12 cellular contexts compared by ENCODE assay signal in the genomic region with DNA sequence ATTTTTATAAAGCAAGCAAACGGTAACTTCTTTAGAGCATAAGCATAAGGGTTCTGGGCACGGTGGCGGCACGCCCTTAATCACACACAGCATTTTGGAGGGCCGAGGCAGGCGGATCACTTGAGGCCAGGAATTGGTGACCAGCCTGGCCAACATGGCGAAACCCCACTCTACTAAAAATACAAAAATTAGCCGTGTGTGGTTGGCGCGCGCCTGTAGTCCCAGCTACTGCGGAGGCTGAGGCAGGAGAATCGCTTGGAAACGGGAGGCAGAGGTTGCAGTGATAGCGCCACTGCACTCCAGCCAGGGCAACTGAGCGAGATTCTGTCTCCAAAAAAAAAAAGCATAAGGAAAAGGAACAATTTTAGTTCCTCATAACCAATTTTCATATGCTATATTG. TPM values are rescaled to one million over a fixed set of nuclear protein-coding genes. Genes with fewer than 3 reads are reported as not detected.
DNase-seq lines count a peak whose midpoint lies in the region; ATAC-seq, FAIRE-seq and TF ChIP-seq lines count a peak whose summit lies in the region.
"Had no signal": no experiment of that assay in that cellular context is flagged by ENCODE, and none has a peak within 500 bp of the region (broad histone marks: within the 10 kb centered on the region; RNA-seq: fewer than 3 reads in every experiment).

No MANE protein-coding gene starts in this region.

- no peaks in the 10 kb centered on the region for H3K27me3 ChIP-seq in A673 (replicated peaks; ENCODE audit: insufficient read depth, low read depth, low read length, poor library complexity)
- no peaks in the 10 kb centered on the region for H3K27me3 ChIP-seq in HL-60 (ENCODE audit: insufficient read depth, poor library complexity, severe bottlenecking)
- no peaks in the 10 kb centered on the region for H3K27me3 ChIP-seq in astrocyte (ENCODE audit: insufficient read depth, low read length)
- no peaks in the 10 kb centered on the region for H3K27me3 ChIP-seq in mucosa of rectum (ENCODE audit: control insufficient read depth in 2 of 2, insufficient read depth in 2 of 2, low read length in 2 of 2)
- H3K27me3 ChIP-seq: gastroesophageal sphincter had no signal

- TF ChIP-seq CTCF in A673 (conservative IDR thresholded peaks at IDR 0.05; ENCODE audit: low read depth, low read length) (no peak), HL-60 (IDR thresholded peaks at IDR 0.05; ENCODE audit: insufficient read depth, low read length) (no peak), astrocyte (IDR thresholded peaks at IDR 0.05; ENCODE audit: insufficient read depth, low read depth, low read length) (no peak)

- H3K9me3 ChIP-seq in A673 (ENCODE audit: low read depth, low read length, poor library complexity, severe bottlenecking) = no peaks in the 10 kb centered on the region
- no peaks in the 10 kb centered on the region for H3K9me3 ChIP-seq in astrocyte (ENCODE audit: insufficient read depth, low read depth, low read length)
- H3K9me3 ChIP-seq in mucosa of rectum (ENCODE audit: control insufficient read depth in 2 of 2, low read length in 2 of 2) = no peaks in the 10 kb centered on the region
- H3K9me3 ChIP-seq: gastroesophageal sphincter had no signal

- H3K9me3 Mint-ChIP-seq in astrocyte (ENCODE audit: unreplicated experiment) = no peaks in the 10 kb centered on the region

- H4K20me1 ChIP-seq in astrocyte (ENCODE audit: insufficient read depth, low read length) = peaks cover 68% of the 10 kb centered on the region

- peak overlapping the region; percentile 100 for H3K27ac ChIP-seq in A673 (ENCODE audit: low read depth, low read length, poor library complexity, severe bottlenecking)
- H3K27ac ChIP-seq in HL-60 (replicated peaks) = peak overlapping the region; percentile 98
- no peak overlapping the region for H3K27ac ChIP-seq in astrocyte (ENCODE audit: low read depth, low read length)
- no peak overlapping the region for H3K27ac ChIP-seq in mucosa of rectum (ENCODE audit: low read depth in 2 of 2, low read length in 2 of 2)

- peaks cover 30% of the 10 kb centered on the region for H3K4me1 Mint-ChIP-seq in astrocyte (ENCODE audit: low read depth, unreplicated experiment)

- no TSS peak for BruUV-seq in A673 (replicated peaks; lab: Mats Ljungman, UMichigan)

- peak overlapping the region; percentile 96 for H3K4me3 Mint-ChIP-seq in astrocyte (ENCODE audit: unreplicated experiment)

- no peak overlapping the region for H2AFZ ChIP-seq in astrocyte (ENCODE audit: low read depth, low read length)

- H3K4me1 ChIP-seq in A673 (ENCODE audit: insufficient read depth, low read length, poor library complexity, severe bottlenecking) (peaks cover 24% of the 10 kb centered on the region), astrocyte (ENCODE audit: insufficient read depth, low read length) (peaks cover 8% of the 10 kb centered on the region), mucosa of rectum (ENCODE audit: control insufficient read depth in 2 of 2, insufficient read depth in 2 of 2, low read length in 2 of 2) (peaks cover 14 to 20% of the 10 kb centered on the region in 2 donors)

- H3K36me3 Mint-ChIP-seq in astrocyte (ENCODE audit: low read depth, unreplicated experiment) = no peaks in the 10 kb centered on the region

- no peak for DNase-seq in A673 (ENCODE audit: low spot score)
- no peak for DNase-seq in HL-60 (ENCODE audit: low read depth in 1 of 2, low spot score in 1 of 2)
- DNase-seq in astrocyte (ENCODE audit: low read depth) = no peak
- DNase-seq in frontal cortex (ENCODE audit: low spot score in 2 of 2) = no peak
- DNase-seq in COLO829 (ENCODE audit: low spot score) = no peak
- DNase-seq: NCI-H1105 treated with DMSO at 0.1 percent for 48 hours had no signal

- peaks cover 86% of the 10 kb centered on the region for H3K79me2 ChIP-seq in astrocyte (ENCODE audit: insufficient read depth, low read length)

- intact Hi-C loops in A673 (cut with micrococcal nuclease; ENCODE audit: unreplicated experiment) = no loop called here

- CTCF ChIA-PET in A673 (lab: Charles Lee) = no interaction called here

- H3K36me3 ChIP-seq in A673 (ENCODE audit: insufficient read depth, low read length, poor library complexity, severe bottlenecking) = no peaks in the 10 kb centered on the region
- H3K36me3 ChIP-seq in astrocyte (ENCODE audit: insufficient read depth, low read length) = no peaks in the 10 kb centered on the region
- H3K36me3 ChIP-seq in mucosa of rectum (ENCODE audit: control insufficient read depth in 2 of 2, insufficient read depth in 2 of 2, low read length in 2 of 2) = no peaks in the 10 kb centered on the region
- H3K36me3 ChIP-seq: gastroesophageal sphincter had no signal

- FAIRE-seq in astrocyte (lab: Jason Lieb, UNC) = no peak
- FAIRE-seq in frontal cortex (lab: Jason Lieb, UNC) = no peak
- FAIRE-seq: G401.6 had no signal

- peak overlapping the region; percentile 90 for H3K4me2 ChIP-seq in astrocyte (ENCODE audit: low read length)

- H3K9ac ChIP-seq in astrocyte (ENCODE audit: low read length) (peak overlapping the region; percentile 98), mucosa of rectum (ENCODE audit: low read depth in 1 of 2, low read length in 2 of 2) (no peak overlapping the region)

- H3K4me3 ChIP-seq in A673 (ENCODE audit: low read depth, low read length, poor library complexity, severe bottlenecking) (peak overlapping the region; percentile 90), HL-60 (replicated peaks; ENCODE audit: insufficient read depth, low read length) (peak overlapping the region; percentile 76), astrocyte (ENCODE audit: insufficient read depth, low read depth, low read length) (peak overlapping the region; percentile 90), mucosa of rectum (ENCODE audit: low read length in 2 of 2) (peak overlapping the region; percentile 84 to 96)

- ATAC-seq in GM19455 (IDR thresholded peaks at IDR 0.05; ENCODE audit: unreplicated experiment) (no peak), GM19452 (IDR thresholded peaks at IDR 0.05; ENCODE audit: unreplicated experiment) (no peak)
- ATAC-seq: activated CD4-positive, CD25-positive, alpha-beta regulatory T cell treated with anti-CD3 and anti-CD28 coated beads, Interleukin-2, amount 50 U/mL, for 24 hours; gastroesophageal sphincter had no signal

- H3K27me3 Mint-ChIP-seq in astrocyte (ENCODE audit: low read depth, unreplicated experiment) = no peaks in the 10 kb centered on the region

- POLR2A ChIA-PET in A673 (lab: Charles Lee; ENCODE audit: low non-redundant PET) = no interaction called here

- peak overlapping the region; percentile 29 for H3K27ac Mint-ChIP-seq in astrocyte (ENCODE audit: unreplicated experiment)

RNA-seq across cellular contexts. Expression of a gene that starts 2.6 kb away (rescaled TPM):
- 92.7 and 103 TPM in 2 replicates for total RNA-seq in A673 (2021)
- 100 and 101 TPM in 2 replicates for total RNA-seq in astrocyte
- total RNA-seq in frontal cortex = 307 TPM

Comparison
In these comparisons a context has a peak if more than half of its experiments do, and no peak if none do; other contexts are left out.
1. H3K27ac ChIP-seq: peak in A673 (single experiment) and HL-60 (single experiment); none in astrocyte (single experiment) and mucosa of rectum (0 of 2).
2. Peak in every context shown above with its lines, with median percentiles within 50 percentile points of each other: H3K4me3 ChIP-seq.